Comparison of ENCODE assay signal across 1 cellular context in the genomic region with DNA sequence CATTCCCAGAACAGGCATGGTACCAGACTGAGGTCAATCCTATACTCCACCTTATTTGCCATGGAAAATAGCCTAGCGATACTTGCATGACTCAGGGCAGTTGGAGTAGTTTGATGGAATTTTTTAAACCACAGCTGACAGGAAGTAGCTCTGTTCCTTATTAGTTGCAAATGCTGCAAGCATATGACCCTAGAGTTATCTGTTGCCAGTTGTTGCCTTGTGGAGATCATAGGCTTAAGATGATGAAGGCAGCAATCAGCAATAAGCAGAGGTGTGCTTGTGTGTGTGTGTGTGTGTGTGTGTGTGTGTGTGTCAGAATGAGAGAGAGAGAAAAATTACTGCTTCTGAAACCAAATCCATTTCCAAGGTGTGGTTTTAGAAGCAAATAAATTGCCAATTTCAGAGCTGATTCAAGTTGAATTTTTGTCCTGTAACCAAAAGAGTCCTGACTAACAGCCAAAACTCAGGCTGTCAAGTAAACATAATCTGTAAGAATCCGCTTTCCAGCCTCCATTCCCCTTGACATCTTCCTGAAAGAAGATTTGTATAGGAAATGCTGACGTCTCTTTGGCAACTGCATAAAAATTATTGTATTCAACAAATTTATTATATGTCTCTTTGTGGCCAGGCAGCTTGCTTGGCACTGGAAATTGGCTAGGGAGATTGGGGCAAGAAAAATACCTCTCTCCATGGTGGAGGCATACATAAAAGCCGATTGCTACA.
TF ChIP-seq lines count a peak whose summit lies in the region.

No MANE protein-coding gene starts in this region.

TF ChIP-seq in K562, 482 proteins besides CTCF, POLR2A, EP300 and RAD21 (continued from another document):
- TF ChIP-seq, protein P1, sequence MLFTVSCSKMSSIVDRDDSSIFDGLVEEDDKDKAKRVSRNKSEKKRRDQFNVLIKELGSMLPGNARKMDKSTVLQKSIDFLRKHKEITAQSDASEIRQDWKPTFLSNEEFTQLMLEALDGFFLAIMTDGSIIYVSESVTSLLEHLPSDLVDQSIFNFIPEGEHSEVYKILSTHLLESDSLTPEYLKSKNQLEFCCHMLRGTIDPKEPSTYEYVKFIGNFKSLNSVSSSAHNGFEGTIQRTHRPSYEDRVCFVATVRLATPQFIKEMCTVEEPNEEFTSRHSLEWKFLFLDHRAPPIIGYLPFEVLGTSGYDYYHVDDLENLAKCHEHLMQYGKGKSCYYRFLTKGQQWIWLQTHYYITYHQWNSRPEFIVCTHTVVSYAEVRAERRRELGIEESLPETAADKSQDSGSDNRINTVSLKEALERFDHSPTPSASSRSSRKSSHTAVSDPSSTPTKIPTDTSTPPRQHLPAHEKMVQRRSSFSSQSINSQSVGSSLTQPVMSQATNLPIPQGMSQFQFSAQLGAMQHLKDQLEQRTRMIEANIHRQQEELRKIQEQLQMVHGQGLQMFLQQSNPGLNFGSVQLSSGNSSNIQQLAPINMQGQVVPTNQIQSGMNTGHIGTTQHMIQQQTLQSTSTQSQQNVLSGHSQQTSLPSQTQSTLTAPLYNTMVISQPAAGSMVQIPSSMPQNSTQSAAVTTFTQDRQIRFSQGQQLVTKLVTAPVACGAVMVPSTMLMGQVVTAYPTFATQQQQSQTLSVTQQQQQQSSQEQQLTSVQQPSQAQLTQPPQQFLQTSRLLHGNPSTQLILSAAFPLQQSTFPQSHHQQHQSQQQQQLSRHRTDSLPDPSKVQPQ (CRISPR knock-in tag; IDR thresholded peaks at IDR 0.05; ENCODE audit: borderline replicate concordance): no peak
- TF ChIP-seq MEIS2 (IDR thresholded peaks at IDR 0.05; ENCODE audit: partially characterized antibody) (no peak), ZNF584 (CRISPR knock-in tag; IDR thresholded peaks at IDR 0.05; ENCODE audit: low read depth) (peak; percentile 89; the same call in 1 of the 2 replicates), ZNF217 (CRISPR knock-in tag; IDR thresholded peaks at IDR 0.05) (no peak), TEAD4 (IDR thresholded peaks at IDR 0.05; ENCODE audit: low read length) (peak; percentile 8; the same call in 1 of the 2 replicates), TEAD4 (CRISPR knock-in tag; IDR thresholded peaks at IDR 0.05; ENCODE audit: borderline replicate concordance) (no peak), NUFIP1 (IDR thresholded peaks at IDR 0.05; ENCODE audit: partially characterized antibody) (no peak), ZNF445 (CRISPR knock-in tag; IDR thresholded peaks at IDR 0.05; ENCODE audit: low read depth) (no peak), NR2C1 (IDR thresholded peaks at IDR 0.05) (no peak), NR2C1 (tag; IDR thresholded peaks at IDR 0.05) (0 out of 2 replicates have a peak, but pooled peaks have one; percentile 14), ELF4 (CRISPR knock-in tag; IDR thresholded peaks at IDR 0.05) (peak; percentile 43; the same call in 1 of the 2 replicates), CHCHD3 (CRISPR knock-in tag; IDR thresholded peaks at IDR 0.05) (no peak), KDM1A (IDR thresholded peaks at IDR 0.05) (no peak), GABPA (tag; conservative IDR thresholded peaks at IDR 0.05; ENCODE audit: low read depth) (peak; percentile 69), GABPB2 (CRISPR knock-in tag; conservative IDR thresholded peaks at IDR 0.05) (no peak), JUND (IDR thresholded peaks at IDR 0.05; ENCODE audit: borderline replicate concordance, low read depth, low read length) (no peak), JUND (tag; IDR thresholded peaks at IDR 0.05; ENCODE audit: borderline replicate concordance, low read depth, low read length) (no peak), ZNF76 (CRISPR knock-in tag; IDR thresholded peaks at IDR 0.05; ENCODE audit: borderline replicate concordance) (no peak), FOXK1 (CRISPR knock-in tag; IDR thresholded peaks at IDR 0.05; ENCODE audit: borderline replicate concordance) (no peak), ZSCAN32 (CRISPR knock-in tag; IDR thresholded peaks at IDR 0.05) (no peak), HCFC1 (IDR thresholded peaks at IDR 0.05; ENCODE audit: low read depth, low read length) (no peak), CBX8 (IDR thresholded peaks at IDR 0.05; ENCODE audit: borderline replicate concordance, extremely low read depth, low read depth, low read length, poor library complexity, severe bottlenecking) (no peak), TEAD1 (CRISPR knock-in tag; IDR thresholded peaks at IDR 0.05) (peak in 1 of 2 experiments; percentile 25; a peak in 1 of 4 replicates), ETV1 (tag; conservative IDR thresholded peaks at IDR 0.05; ENCODE audit: low read depth) (peak; percentile 43; the same call in 1 of the 2 replicates), CBFA2T3 (IDR thresholded peaks at IDR 0.05) (peak; percentile 43), BRD4 (IDR thresholded peaks at IDR 0.05) (no peak), SRSF7 (optimal IDR thresholded peaks at IDR 0.05; ENCODE audit: low read depth, low read length) (no peak), TAF9B (IDR thresholded peaks at IDR 0.05; ENCODE audit: partially characterized antibody) (no peak), DPF2 (IDR thresholded peaks at IDR 0.05) (no peak), ZBTB7A (IDR thresholded peaks at IDR 0.05; ENCODE audit: borderline replicate concordance, control insufficient read depth, low read depth, low read length) (no peak), FOSL1 (tag; conservative IDR thresholded peaks at IDR 0.05) (peak; percentile 34; the same call in 1 of the 2 replicates), GABPB1 (CRISPR knock-in tag; IDR thresholded peaks at IDR 0.05) (no peak), ZNF354B (CRISPR knock-in tag; IDR thresholded peaks at IDR 0.05) (no peak), ZNF384 (IDR thresholded peaks at IDR 0.05; ENCODE audit: low read depth, low read length) (no peak), TGIF2 (CRISPR knock-in tag; IDR thresholded peaks at IDR 0.05) (no peak), OTX1 (CRISPR knock-in tag; IDR thresholded peaks at IDR 0.05) (no peak), CHD4 (IDR thresholded peaks at IDR 0.05; ENCODE audit: insufficient read depth, insufficient replicate concordance, low read depth, low read length, poor library complexity, severe bottlenecking) (no peak), PCBP2 (IDR thresholded peaks at IDR 0.05; ENCODE audit: low read depth, low read length, poor library complexity, severe bottlenecking) (no peak)
- TF ChIP-seq, protein P2, sequence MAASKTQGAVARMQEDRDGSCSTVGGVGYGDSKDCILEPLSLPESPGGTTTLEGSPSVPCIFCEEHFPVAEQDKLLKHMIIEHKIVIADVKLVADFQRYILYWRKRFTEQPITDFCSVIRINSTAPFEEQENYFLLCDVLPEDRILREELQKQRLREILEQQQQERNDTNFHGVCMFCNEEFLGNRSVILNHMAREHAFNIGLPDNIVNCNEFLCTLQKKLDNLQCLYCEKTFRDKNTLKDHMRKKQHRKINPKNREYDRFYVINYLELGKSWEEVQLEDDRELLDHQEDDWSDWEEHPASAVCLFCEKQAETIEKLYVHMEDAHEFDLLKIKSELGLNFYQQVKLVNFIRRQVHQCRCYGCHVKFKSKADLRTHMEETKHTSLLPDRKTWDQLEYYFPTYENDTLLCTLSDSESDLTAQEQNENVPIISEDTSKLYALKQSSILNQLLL (CRISPR knock-in tag; IDR thresholded peaks at IDR 0.05; ENCODE audit: borderline replicate concordance): no peak
- TF ChIP-seq, protein P3, sequence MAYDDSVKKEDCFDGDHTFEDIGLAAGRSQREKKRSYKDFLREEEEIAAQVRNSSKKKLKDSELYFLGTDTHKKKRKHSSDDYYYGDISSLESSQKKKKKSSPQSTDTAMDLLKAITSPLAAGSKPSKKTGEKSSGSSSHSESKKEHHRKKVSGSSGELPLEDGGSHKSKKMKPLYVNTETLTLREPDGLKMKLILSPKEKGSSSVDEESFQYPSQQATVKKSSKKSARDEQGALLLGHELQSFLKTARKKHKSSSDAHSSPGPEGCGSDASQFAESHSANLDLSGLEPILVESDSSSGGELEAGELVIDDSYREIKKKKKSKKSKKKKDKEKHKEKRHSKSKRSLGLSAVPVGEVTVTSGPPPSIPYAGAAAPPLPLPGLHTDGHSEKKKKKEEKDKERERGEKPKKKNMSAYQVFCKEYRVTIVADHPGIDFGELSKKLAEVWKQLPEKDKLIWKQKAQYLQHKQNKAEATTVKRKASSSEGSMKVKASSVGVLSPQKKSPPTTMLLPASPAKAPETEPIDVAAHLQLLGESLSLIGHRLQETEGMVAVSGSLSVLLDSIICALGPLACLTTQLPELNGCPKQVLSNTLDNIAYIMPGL (CRISPR knock-in tag; IDR thresholded peaks at IDR 0.05): no peak
- TF ChIP-seq, protein P4, sequence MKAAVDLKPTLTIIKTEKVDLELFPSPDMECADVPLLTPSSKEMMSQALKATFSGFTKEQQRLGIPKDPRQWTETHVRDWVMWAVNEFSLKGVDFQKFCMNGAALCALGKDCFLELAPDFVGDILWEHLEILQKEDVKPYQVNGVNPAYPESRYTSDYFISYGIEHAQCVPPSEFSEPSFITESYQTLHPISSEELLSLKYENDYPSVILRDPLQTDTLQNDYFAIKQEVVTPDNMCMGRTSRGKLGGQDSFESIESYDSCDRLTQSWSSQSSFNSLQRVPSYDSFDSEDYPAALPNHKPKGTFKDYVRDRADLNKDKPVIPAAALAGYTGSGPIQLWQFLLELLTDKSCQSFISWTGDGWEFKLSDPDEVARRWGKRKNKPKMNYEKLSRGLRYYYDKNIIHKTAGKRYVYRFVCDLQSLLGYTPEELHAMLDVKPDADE (conservative IDR thresholded peaks at IDR 0.05; ENCODE audit: control insufficient read depth, low read depth, low read length): no peak
- TF ChIP-seq, protein P5, sequence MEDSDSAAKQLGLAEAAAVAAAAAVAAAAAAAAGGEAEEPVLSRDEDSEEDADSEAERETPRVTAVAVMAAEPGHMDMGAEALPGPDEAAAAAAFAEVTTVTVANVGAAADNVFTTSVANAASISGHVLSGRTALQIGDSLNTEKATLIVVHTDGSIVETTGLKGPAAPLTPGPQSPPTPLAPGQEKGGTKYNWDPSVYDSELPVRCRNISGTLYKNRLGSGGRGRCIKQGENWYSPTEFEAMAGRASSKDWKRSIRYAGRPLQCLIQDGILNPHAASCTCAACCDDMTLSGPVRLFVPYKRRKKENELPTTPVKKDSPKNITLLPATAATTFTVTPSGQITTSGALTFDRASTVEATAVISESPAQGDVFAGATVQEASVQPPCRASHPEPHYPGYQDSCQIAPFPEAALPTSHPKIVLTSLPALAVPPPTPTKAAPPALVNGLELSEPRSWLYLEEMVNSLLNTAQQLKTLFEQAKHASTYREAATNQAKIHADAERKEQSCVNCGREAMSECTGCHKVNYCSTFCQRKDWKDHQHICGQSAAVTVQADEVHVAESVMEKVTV (CRISPR knock-in tag; IDR thresholded peaks at IDR 0.05): no peak
- TF ChIP-seq, protein P6, sequence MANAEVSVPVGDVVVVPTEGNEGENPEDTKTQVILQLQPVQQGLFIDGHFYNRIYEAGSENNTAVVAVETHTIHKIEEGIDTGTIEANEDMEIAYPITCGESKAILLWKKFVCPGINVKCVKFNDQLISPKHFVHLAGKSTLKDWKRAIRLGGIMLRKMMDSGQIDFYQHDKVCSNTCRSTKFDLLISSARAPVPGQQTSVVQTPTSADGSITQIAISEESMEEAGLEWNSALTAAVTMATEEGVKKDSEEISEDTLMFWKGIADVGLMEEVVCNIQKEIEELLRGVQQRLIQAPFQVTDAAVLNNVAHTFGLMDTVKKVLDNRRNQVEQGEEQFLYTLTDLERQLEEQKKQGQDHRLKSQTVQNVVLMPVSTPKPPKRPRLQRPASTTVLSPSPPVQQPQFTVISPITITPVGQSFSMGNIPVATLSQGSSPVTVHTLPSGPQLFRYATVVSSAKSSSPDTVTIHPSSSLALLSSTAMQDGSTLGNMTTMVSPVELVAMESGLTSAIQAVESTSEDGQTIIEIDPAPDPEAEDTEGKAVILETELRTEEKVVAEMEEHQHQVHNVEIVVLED (CRISPR knock-in tag; IDR thresholded peaks at IDR 0.05): no peak
- TF ChIP-seq, protein P7, sequence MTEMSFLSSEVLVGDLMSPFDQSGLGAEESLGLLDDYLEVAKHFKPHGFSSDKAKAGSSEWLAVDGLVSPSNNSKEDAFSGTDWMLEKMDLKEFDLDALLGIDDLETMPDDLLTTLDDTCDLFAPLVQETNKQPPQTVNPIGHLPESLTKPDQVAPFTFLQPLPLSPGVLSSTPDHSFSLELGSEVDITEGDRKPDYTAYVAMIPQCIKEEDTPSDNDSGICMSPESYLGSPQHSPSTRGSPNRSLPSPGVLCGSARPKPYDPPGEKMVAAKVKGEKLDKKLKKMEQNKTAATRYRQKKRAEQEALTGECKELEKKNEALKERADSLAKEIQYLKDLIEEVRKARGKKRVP (CRISPR knock-in tag; IDR thresholded peaks at IDR 0.05): 0 out of 2 replicates have a peak, but pooled peaks have one; percentile 56
